In the genomic region with DNA sequence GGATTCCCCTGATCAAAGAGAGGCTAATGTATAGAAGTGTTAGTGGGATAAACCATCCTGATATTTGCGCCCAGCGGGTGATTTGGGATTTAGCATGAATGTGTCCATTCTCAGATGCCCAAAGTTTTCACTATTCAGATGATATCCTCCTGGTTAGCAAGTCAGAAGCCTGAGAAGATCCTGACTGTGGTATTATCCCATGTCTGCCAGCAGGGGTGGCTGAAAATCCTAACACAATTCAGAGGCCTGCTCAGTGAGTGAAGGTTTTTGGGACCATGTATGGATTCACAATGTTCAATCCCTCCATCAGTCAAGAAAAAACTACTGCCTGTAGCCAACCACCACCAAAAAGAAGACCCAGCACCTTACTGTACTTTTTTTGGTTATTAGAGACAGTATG, we compare ENCODE assay signal across 13 cellular contexts. TPM values are rescaled to one million over a fixed set of nuclear protein-coding genes. Genes with fewer than 3 reads are reported as not detected.
DNase-seq lines count a peak whose midpoint lies in the region; ATAC-seq, FAIRE-seq and TF ChIP-seq lines count a peak whose summit lies in the region.
"Had no signal": no experiment of that assay in that cellular context is flagged by ENCODE, and none has a peak within 500 bp of the region (broad histone marks: within the 10 kb centered on the region; RNA-seq: fewer than 3 reads in every experiment).

No MANE protein-coding gene starts in this region.

- no peak for TF ChIP-seq POLR2A in K562 (conservative IDR thresholded peaks at IDR 0.05)

- no peaks in the 10 kb centered on the region for H3K9me2 ChIP-seq in Karpas-422 (replicated peaks; ENCODE audit: insufficient read depth, low read length)

- H3K79me2 ChIP-seq in Karpas-422 (ENCODE audit: low read length) = no peaks in the 10 kb centered on the region
- no peaks in the 10 kb centered on the region for H3K79me2 ChIP-seq in K562 (ENCODE audit: control insufficient read depth, insufficient read depth, low read length)

- no peaks in the 10 kb centered on the region for H3K27me3 Mint-ChIP-seq in activated naive CD4-positive, alpha-beta T cell treated with anti-CD3 and anti-CD28 coated beads for 36 hours (ENCODE audit: low read depth)

- H3K27me3 ChIP-seq in Karpas-422 (ENCODE audit: low read length) (no peaks in the 10 kb centered on the region), K562 (ENCODE audit: control insufficient read depth in 2 of 2, insufficient read depth in 2 of 2, low read length in 2 of 2) (no peaks in the 10 kb centered on the region; a peak in 1 of 5 replicates)
- H3K27me3 ChIP-seq: tibial artery had no signal

- H2AFZ ChIP-seq in Karpas-422 (ENCODE audit: low read length) (peak overlapping the region; percentile 96; the same call in 1 of the 2 replicates), K562 (ENCODE audit: low read depth, low read length) (no peak overlapping the region)

- no peak for TF ChIP-seq RAD21 in K562 (CRISPR knock-in tag; conservative IDR thresholded peaks at IDR 0.05 in 1 of 2, IDR thresholded peaks at IDR 0.05 in 1 of 2)

- peak overlapping the region; percentile 65 for H3K27ac Mint-ChIP-seq in activated naive CD4-positive, alpha-beta T cell treated with anti-CD3 and anti-CD28 coated beads for 36 hours

- no peak for FAIRE-seq in K562 (lab: Jason Lieb, UNC)

- H4K20me1 ChIP-seq in Karpas-422 (ENCODE audit: insufficient read depth, low read depth, low read length) (no peaks in the 10 kb centered on the region), K562 (replicated peaks; ENCODE audit: control insufficient read depth, insufficient read depth, low read length) (no peaks in the 10 kb centered on the region)

- H3K4me2 ChIP-seq in Karpas-422 (ENCODE audit: low read depth, low read length, poor library complexity, severe bottlenecking) (no peak overlapping the region), K562 (ENCODE audit: insufficient read depth, low read length) (no peak overlapping the region)

- no TSS peak for BruUV-seq in K562 (replicated peaks; lab: Mats Ljungman, UMichigan)

- H3K4me3 ChIP-seq in Karpas-422 (ENCODE audit: low read length) = no peak overlapping the region
- no peak overlapping the region for H3K4me3 ChIP-seq in K562
- H3K4me3 ChIP-seq in retinal pigment epithelial cell (ENCODE audit: low read length) = no peak overlapping the region
- H3K4me3 ChIP-seq: SK-N-MC, tibial artery had no signal

- H3K4me1 ChIP-seq in Karpas-422 (ENCODE audit: low read length) (peaks cover 8% of the 10 kb centered on the region), K562 (replicated peaks in 1 of 2; ENCODE audit: control insufficient read depth in 2 of 2, insufficient read depth in 2 of 2, low read length in 2 of 2) (no peaks in the 10 kb centered on the region)
- H3K4me1 ChIP-seq: tibial artery had no signal

- WGBS in K562 (ENCODE audit: insufficient coverage, low coverage, missing lambda C conversion rate) = 0% methylated on average over 2 of the region's 2 CpGs

- peaks cover 1% of the 10 kb centered on the region for H3K9me3 Mint-ChIP-seq in activated naive CD4-positive, alpha-beta T cell treated with anti-CD3 and anti-CD28 coated beads for 36 hours

- H3K9me1 ChIP-seq in K562 (ENCODE audit: control insufficient read depth, insufficient read depth, low read length) = no peaks in the 10 kb centered on the region

- H3K36me3 ChIP-seq in Karpas-422 (ENCODE audit: insufficient read depth, low read length) (no peaks in the 10 kb centered on the region), K562 (ENCODE audit: control insufficient read depth, insufficient read depth, low read length) (no peaks in the 10 kb centered on the region)
- H3K36me3 ChIP-seq: tibial artery had no signal

- H3K9ac ChIP-seq in Karpas-422 (ENCODE audit: low read length) = no peak overlapping the region
- H3K9ac ChIP-seq in K562 (ENCODE audit: insufficient read depth in 1 of 2, low read depth in 2 of 2, low read length in 2 of 2) = no peak overlapping the region

- no peak for TF ChIP-seq EP300 in K562 (IDR thresholded peaks at IDR 0.05; ENCODE audit: low read length)

- in situ Hi-C loops in K562 (cut with MboI) = no loop called here

- H3K36me3 Mint-ChIP-seq in activated naive CD4-positive, alpha-beta T cell treated with anti-CD3 and anti-CD28 coated beads for 36 hours (ENCODE audit: low read depth) = no peaks in the 10 kb centered on the region

- no peak overlapping the region for H3K4me3 Mint-ChIP-seq in activated naive CD4-positive, alpha-beta T cell treated with anti-CD3 and anti-CD28 coated beads for 36 hours

- CTCF ChIA-PET in activated naive CD4-positive, alpha-beta T cell treated with anti-CD3 and anti-CD28 coated beads for 36 hours (lab: Charles Lee) = interaction anchor here (0.6 kb wide), 1 partner anchor 34 kb away, joined by 3 read pairs; no protein-coding TSS in a partner anchor
- CTCF ChIA-PET in K562 (lab: Yijun Ruan, JAX; ENCODE audit: low intra/inter-chr PET ratio) = no interaction called here

- H3K27ac ChIP-seq in Karpas-422 (ENCODE audit: low read length) (no peak overlapping the region), K562 (ENCODE audit: extremely low read depth, low read depth, low read length) (no peak overlapping the region), caudate nucleus (ENCODE audit: low read depth, low read length) (no peak overlapping the region)
- H3K27ac ChIP-seq: SK-N-MC, tibial artery had no signal

- POLR2A ChIA-PET in K562 (lab: Yijun Ruan, JAX) = no interaction called here

- H3K4me1 Mint-ChIP-seq in activated naive CD4-positive, alpha-beta T cell treated with anti-CD3 and anti-CD28 coated beads for 36 hours (ENCODE audit: low read depth) = peaks cover 21% of the 10 kb centered on the region

- DNase-seq in activated naive CD4-positive, alpha-beta T cell treated with anti-CD3 and anti-CD28 coated beads for 36 hours = no peak
- no peak for DNase-seq in activated naive CD4-positive, alpha-beta T cell treated with anti-CD3 and anti-CD28 coated beads, Interleukin-2, amount 50 U/mL, for 16 hours
- peak; percentile 43 for DNase-seq in Karpas-422
- DNase-seq in K562 (ENCODE audit: extremely low read depth in 1 of 4, low spot score in 3 of 4) = peak in 1 of 4 experiments; percentile 7
- no peak for DNase-seq in retinal pigment epithelial cell (ENCODE audit: low read depth)
- no peak for DNase-seq in stimulated activated CD4-positive, alpha-beta T cell treated with anti-CD3 and anti-CD28 coated beads, Interleukin-4, amount 100 ng/mL, for 4 hours
- no peak for DNase-seq in caudate nucleus (lab: John Stamatoyannopoulos, UW)
- DNase-seq: activated CD4-positive, alpha-beta T cell treated with anti-CD3 and anti-CD28 coated beads, Interleukin-2, amount 50 U/mL, for 1 hour; midbrain; retina; tibial artery had no signal

- ATAC-seq in K562 (no peak; the same call in 2 of the 3 replicates), GM21367 (IDR thresholded peaks at IDR 0.05; ENCODE audit: unreplicated experiment) (no peak)

- H3K9me3 ChIP-seq in Karpas-422 (ENCODE audit: low read length) (no peaks in the 10 kb centered on the region), K562 (replicated peaks; ENCODE audit: control insufficient read depth, insufficient read depth, low read depth, low read length) (no peaks in the 10 kb centered on the region)
- H3K9me3 ChIP-seq: tibial artery had no signal

- intact Hi-C loops in activated naive CD4-positive, alpha-beta T cell treated with anti-CD3 and anti-CD28 coated beads for 36 hours (cut with micrococcal nuclease) = no loop called here
- intact Hi-C loops in K562 (cut with micrococcal nuclease) = no loop called here

- TF ChIP-seq CTCF in K562 (IDR thresholded peaks at IDR 0.05 in 2 of 3, conservative IDR thresholded peaks at IDR 0.05 in 1 of 3; ENCODE audit: insufficient read depth in 2 of 3, low read depth in 1 of 3, low read length in 3 of 3) = peak in 2 of 3 experiments; percentile 8 to 26; a peak in 1 of 6 replicates
- peak; percentile 24 for TF ChIP-seq CTCF in retinal pigment epithelial cell (conservative IDR thresholded peaks at IDR 0.05; ENCODE audit: low read depth, low read length)

TF ChIP-seq in K562, 482 proteins besides CTCF, POLR2A, EP300 and RAD21 (continues in another document):
- TF ChIP-seq IFI16 (CRISPR knock-in tag; IDR thresholded peaks at IDR 0.05) (no peak), ZNF140 (CRISPR knock-in tag; IDR thresholded peaks at IDR 0.05) (no peak), EHMT2 (IDR thresholded peaks at IDR 0.05) (no peak), POLR2AphosphoS5 (IDR thresholded peaks at IDR 0.05; ENCODE audit: control insufficient read depth, insufficient read depth, low read depth, low read length) (no peak), ZNF316 (IDR thresholded peaks at IDR 0.05) (no peak), PTTG1 (tag; IDR thresholded peaks at IDR 0.05; ENCODE audit: low read depth) (no peak)
- TF ChIP-seq, protein P1, sequence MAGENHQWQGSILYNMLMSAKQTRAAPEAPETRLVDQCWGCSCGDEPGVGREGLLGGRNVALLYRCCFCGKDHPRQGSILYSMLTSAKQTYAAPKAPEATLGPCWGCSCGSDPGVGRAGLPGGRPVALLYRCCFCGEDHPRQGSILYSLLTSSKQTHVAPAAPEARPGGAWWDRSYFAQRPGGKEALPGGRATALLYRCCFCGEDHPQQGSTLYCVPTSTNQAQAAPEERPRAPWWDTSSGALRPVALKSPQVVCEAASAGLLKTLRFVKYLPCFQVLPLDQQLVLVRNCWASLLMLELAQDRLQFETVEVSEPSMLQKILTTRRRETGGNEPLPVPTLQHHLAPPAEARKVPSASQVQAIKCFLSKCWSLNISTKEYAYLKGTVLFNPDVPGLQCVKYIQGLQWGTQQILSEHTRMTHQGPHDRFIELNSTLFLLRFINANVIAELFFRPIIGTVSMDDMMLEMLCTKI (IDR thresholded peaks at IDR 0.05; ENCODE audit: partially characterized antibody) = no peak

RNA-seq across cellular contexts. Expression of a gene that starts 34.1 kb away (rescaled TPM):
- not detected for total RNA-seq in activated naive CD4-positive, alpha-beta T cell treated with anti-CD3 and anti-CD28 coated beads for 36 hours
- total RNA-seq in Karpas-422 (2014; rRNA removed; shearing (Covaris generic); ENCODE audit: low replicate concordance) = not detected in 2 replicates
- not detected in 2 replicates for total RNA-seq in K562 (2011; cell fraction: chromatin; rRNA removed; ENCODE audit: low replicate concordance)
- not detected in 2 replicates for total RNA-seq in K562 (2011; cell fraction: nucleolus; rRNA removed)
- total RNA-seq in K562 (2011; cell fraction: nucleoplasm; rRNA removed) = not detected in 2 replicates
- total RNA-seq in K562 (2014; rRNA removed) = not detected in 2 replicates
- total RNA-seq in K562 (2014; rRNA removed; fragmentation: Illumina TruSeq; extraction: Trizol) = not detected in 2 replicates
- total RNA-seq in K562 (2015; rRNA removed; fragmentation: Illumina TruSeq; extraction: Trizol) = not detected in 2 replicates
- total RNA-seq in K562 (2021) = not detected in 2 replicates
- polyA plus RNA-seq in K562 (2011; rRNA removed) = not detected in 2 replicates
- not detected in 2 replicates for polyA plus RNA-seq in K562 (2011; cell fraction: cytosol; rRNA removed)
- polyA plus RNA-seq in K562 (2011; cell fraction: nucleus; rRNA removed) = not detected in 2 replicates
- polyA plus RNA-seq in K562 (2012) = not detected in 2 replicates
- polyA plus RNA-seq in K562 (2014; fragmentation: Illumina TruSeq; extraction: Trizol) = not detected in 2 replicates
- not detected for polyA plus RNA-seq in K562 (2014; fragmentation: Nextera tagmentation; extraction: Ambion mirVana)
- not detected in 2 replicates for polyA plus RNA-seq in K562 (2014; rRNA removed)
- not detected in 2 replicates for polyA minus RNA-seq in K562 (2011; rRNA and poly(A)+ RNA removed)
- polyA minus RNA-seq in K562 (2011; cell fraction: cytosol; rRNA and poly(A)+ RNA removed) = not detected in 2 replicates
- not detected in 2 replicates for polyA minus RNA-seq in K562 (2011; cell fraction: nucleus; rRNA and poly(A)+ RNA removed)
